In genomic region chr6:18154507-18155272, GRCh38 we compare ENCODE assay signal across 1 cellular context.
A peak's percentile ranks its signal among the peaks of the same experiment; 100 is the strongest.
TF ChIP-seq lines count a peak whose summit lies in the region.

TSS of gene TPMT (minus strand) at chr6:18155077. CDS start at chr6:18149127, 5,950 bp downstream.

TF ChIP-seq in K562, 482 proteins besides CTCF, POLR2A, EP300 and RAD21 (continued from another document and continues in another):
- TF ChIP-seq, protein P1, sequence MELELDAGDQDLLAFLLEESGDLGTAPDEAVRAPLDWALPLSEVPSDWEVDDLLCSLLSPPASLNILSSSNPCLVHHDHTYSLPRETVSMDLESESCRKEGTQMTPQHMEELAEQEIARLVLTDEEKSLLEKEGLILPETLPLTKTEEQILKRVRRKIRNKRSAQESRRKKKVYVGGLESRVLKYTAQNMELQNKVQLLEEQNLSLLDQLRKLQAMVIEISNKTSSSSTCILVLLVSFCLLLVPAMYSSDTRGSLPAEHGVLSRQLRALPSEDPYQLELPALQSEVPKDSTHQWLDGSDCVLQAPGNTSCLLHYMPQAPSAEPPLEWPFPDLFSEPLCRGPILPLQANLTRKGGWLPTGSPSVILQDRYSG (tag; conservative IDR thresholded peaks at IDR 0.05; ENCODE audit: low read depth), result no peak
- TF ChIP-seq, protein P2, sequence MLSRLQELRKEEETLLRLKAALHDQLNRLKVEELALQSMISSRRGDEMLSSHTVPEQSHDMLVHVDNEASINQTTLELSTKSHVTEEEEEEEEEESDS (CRISPR knock-in tag; IDR thresholded peaks at IDR 0.05), result no peak
- TF ChIP-seq TEAD2 (tag; IDR thresholded peaks at IDR 0.05) (no peak), COPS2 (conservative IDR thresholded peaks at IDR 0.05) (no peak), TAF7 (tag; IDR thresholded peaks at IDR 0.05) (peak; percentile 79; the same call in 1 of the 2 replicates), YY1 (IDR thresholded peaks at IDR 0.05; ENCODE audit: borderline replicate concordance in 1 of 3, control insufficient read depth in 1 of 3, extremely low read depth in 1 of 3, insufficient read depth in 3 of 3, insufficient read length in 1 of 3, insufficient replicate concordance in 2 of 3, low read depth in 1 of 3, low read length in 2 of 3) (peak; percentile 53 to 95 (median 91)), ELF2 (CRISPR knock-in tag; IDR thresholded peaks at IDR 0.05) (no peak), SIN3A (IDR thresholded peaks at IDR 0.05; ENCODE audit: borderline replicate concordance in 2 of 2, control insufficient read depth in 1 of 2, low read depth in 2 of 2, low read length in 2 of 2) (peak; percentile 94 to 95), HDAC3 (IDR thresholded peaks at IDR 0.05; ENCODE audit: borderline replicate concordance, partially characterized antibody) (no peak), EP400 (IDR thresholded peaks at IDR 0.05) (peak; percentile 39; the same call in 1 of the 2 replicates), PRPF4 (IDR thresholded peaks at IDR 0.05; ENCODE audit: insufficient read depth, low read depth, low read length, poor library complexity, severe bottlenecking) (no peak), NFATC3 (IDR thresholded peaks at IDR 0.05) (0 out of 2 replicates have a peak, but pooled peaks have one; percentile 41), POLR2H (tag; IDR thresholded peaks at IDR 0.05; ENCODE audit: low read depth) (peak; percentile 76; the same call in 1 of the 2 replicates), JUND (IDR thresholded peaks at IDR 0.05; ENCODE audit: borderline replicate concordance, low read depth, low read length) (0 out of 2 replicates have a peak, but pooled peaks have one; percentile 46), JUND (tag; IDR thresholded peaks at IDR 0.05; ENCODE audit: borderline replicate concordance, low read depth, low read length) (0 out of 3 replicates have a peak, but pooled peaks have one; percentile 22), BDP1 (IDR thresholded peaks at IDR 0.05; ENCODE audit: insufficient read depth, insufficient read length) (no peak), HNRNPL (IDR thresholded peaks at IDR 0.05; ENCODE audit: low read depth, low read length) (no peak), KAT7 (CRISPR knock-in tag; IDR thresholded peaks at IDR 0.05; ENCODE audit: borderline replicate concordance) (no peak), ETS2 (tag; IDR thresholded peaks at IDR 0.05; ENCODE audit: borderline replicate concordance, poor library complexity, severe bottlenecking) (no peak), ZNF354B (CRISPR knock-in tag; IDR thresholded peaks at IDR 0.05) (no peak), SUPT5H (IDR thresholded peaks at IDR 0.05) (peak; percentile 89), PTBP1 (IDR thresholded peaks at IDR 0.05; ENCODE audit: low read depth, low read length) (no peak), PML (IDR thresholded peaks at IDR 0.05; ENCODE audit: low read length) (0 out of 2 replicates have a peak, but pooled peaks have one; percentile 42), ZBTB9 (CRISPR knock-in tag; IDR thresholded peaks at IDR 0.05) (no peak), SRSF3 (IDR thresholded peaks at IDR 0.05; ENCODE audit: insufficient read depth, low read length) (no peak), RBM14 (IDR thresholded peaks at IDR 0.05; ENCODE audit: borderline replicate concordance, insufficient read depth, low read depth, low read length) (no peak), ETV1 (tag; conservative IDR thresholded peaks at IDR 0.05; ENCODE audit: low read depth) (no peak), ZNF695 (CRISPR knock-in tag; IDR thresholded peaks at IDR 0.05) (no peak), TOE1 (IDR thresholded peaks at IDR 0.05; ENCODE audit: borderline replicate concordance) (0 out of 2 replicates have a peak, but pooled peaks have one; percentile 54), TOE1 (CRISPR knock-in tag; IDR thresholded peaks at IDR 0.05; ENCODE audit: borderline replicate concordance, low read depth) (no peak), SRSF1 (IDR thresholded peaks at IDR 0.05; ENCODE audit: low read depth, low read length) (no peak), ZNF444 (CRISPR knock-in tag; IDR thresholded peaks at IDR 0.05) (no peak), RBFOX2 (IDR thresholded peaks at IDR 0.05; ENCODE audit: low read depth, low read length) (peak; percentile 83), MLLT1 (IDR thresholded peaks at IDR 0.05) (peak; percentile 78; a peak in 1 of 4 replicates), FOXK2 (conservative IDR thresholded peaks at IDR 0.05 in 1 of 2, IDR thresholded peaks at IDR 0.05 in 1 of 2; ENCODE audit: low read depth in 2 of 2) (0 out of 4 replicates have a peak, but pooled peaks have one; percentile 12 to 29), ZNF224 (CRISPR knock-in tag; IDR thresholded peaks at IDR 0.05) (no peak), ZNF561 (CRISPR knock-in tag; conservative IDR thresholded peaks at IDR 0.05) (no peak), ZNF324 (CRISPR knock-in tag; IDR thresholded peaks at IDR 0.05) (no peak), ZNF212 (CRISPR knock-in tag; IDR thresholded peaks at IDR 0.05) (no peak), MTA3 (IDR thresholded peaks at IDR 0.05; ENCODE audit: borderline replicate concordance) (0 out of 2 replicates have a peak, but pooled peaks have one; percentile 20), ADNP (tag; IDR thresholded peaks at IDR 0.05) (no peak), GABPB2 (CRISPR knock-in tag; conservative IDR thresholded peaks at IDR 0.05) (no peak)
- TF ChIP-seq, protein P3, sequence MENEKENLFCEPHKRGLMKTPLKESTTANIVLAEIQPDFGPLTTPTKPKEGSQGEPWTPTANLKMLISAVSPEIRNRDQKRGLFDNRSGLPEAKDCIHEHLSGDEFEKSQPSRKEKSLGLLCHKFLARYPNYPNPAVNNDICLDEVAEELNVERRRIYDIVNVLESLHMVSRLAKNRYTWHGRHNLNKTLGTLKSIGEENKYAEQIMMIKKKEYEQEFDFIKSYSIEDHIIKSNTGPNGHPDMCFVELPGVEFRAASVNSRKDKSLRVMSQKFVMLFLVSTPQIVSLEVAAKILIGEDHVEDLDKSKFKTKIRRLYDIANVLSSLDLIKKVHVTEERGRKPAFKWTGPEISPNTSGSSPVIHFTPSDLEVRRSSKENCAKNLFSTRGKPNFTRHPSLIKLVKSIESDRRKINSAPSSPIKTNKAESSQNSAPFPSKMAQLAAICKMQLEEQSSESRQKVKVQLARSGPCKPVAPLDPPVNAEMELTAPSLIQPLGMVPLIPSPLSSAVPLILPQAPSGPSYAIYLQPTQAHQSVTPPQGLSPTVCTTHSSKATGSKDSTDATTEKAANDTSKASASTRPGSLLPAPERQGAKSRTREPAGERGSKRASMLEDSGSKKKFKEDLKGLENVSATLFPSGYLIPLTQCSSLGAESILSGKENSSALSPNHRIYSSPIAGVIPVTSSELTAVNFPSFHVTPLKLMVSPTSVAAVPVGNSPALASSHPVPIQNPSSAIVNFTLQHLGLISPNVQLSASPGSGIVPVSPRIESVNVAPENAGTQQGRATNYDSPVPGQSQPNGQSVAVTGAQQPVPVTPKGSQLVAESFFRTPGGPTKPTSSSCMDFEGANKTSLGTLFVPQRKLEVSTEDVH (IDR thresholded peaks at IDR 0.05; ENCODE audit: low read depth, partially characterized antibody), result peak; percentile 63
- TF ChIP-seq, protein P4, sequence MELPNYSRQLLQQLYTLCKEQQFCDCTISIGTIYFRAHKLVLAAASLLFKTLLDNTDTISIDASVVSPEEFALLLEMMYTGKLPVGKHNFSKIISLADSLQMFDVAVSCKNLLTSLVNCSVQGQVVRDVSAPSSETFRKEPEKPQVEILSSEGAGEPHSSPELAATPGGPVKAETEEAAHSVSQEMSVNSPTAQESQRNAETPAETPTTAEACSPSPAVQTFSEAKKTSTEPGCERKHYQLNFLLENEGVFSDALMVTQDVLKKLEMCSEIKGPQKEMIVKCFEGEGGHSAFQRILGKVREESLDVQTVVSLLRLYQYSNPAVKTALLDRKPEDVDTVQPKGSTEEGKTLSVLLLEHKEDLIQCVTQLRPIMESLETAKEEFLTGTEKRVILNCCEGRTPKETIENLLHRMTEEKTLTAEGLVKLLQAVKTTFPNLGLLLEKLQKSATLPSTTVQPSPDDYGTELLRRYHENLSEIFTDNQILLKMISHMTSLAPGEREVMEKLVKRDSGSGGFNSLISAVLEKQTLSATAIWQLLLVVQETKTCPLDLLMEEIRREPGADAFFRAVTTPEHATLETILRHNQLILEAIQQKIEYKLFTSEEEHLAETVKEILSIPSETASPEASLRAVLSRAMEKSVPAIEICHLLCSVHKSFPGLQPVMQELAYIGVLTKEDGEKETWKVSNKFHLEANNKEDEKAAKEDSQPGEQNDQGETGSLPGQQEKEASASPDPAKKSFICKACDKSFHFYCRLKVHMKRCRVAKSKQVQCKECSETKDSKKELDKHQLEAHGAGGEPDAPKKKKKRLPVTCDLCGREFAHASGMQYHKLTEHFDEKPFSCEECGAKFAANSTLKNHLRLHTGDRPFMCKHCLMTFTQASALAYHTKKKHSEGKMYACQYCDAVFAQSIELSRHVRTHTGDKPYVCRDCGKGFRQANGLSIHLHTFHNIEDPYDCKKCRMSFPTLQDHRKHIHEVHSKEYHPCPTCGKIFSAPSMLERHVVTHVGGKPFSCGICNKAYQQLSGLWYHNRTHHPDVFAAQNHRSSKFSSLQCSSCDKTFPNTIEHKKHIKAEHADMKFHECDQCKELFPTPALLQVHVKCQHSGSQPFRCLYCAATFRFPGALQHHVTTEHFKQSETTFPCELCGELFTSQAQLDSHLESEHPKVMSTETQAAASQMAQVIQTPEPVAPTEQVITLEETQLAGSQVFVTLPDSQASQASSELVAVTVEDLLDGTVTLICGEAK (IDR thresholded peaks at IDR 0.05), result peak; percentile 61
- TF ChIP-seq, protein P4 (CRISPR knock-in tag; IDR thresholded peaks at IDR 0.05), result no peak
- TF ChIP-seq, protein P5, sequence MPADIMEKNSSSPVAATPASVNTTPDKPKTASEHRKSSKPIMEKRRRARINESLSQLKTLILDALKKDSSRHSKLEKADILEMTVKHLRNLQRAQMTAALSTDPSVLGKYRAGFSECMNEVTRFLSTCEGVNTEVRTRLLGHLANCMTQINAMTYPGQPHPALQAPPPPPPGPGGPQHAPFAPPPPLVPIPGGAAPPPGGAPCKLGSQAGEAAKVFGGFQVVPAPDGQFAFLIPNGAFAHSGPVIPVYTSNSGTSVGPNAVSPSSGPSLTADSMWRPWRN (IDR thresholded peaks at IDR 0.05; ENCODE audit: low read depth), result no peak
- TF ChIP-seq, protein P6, sequence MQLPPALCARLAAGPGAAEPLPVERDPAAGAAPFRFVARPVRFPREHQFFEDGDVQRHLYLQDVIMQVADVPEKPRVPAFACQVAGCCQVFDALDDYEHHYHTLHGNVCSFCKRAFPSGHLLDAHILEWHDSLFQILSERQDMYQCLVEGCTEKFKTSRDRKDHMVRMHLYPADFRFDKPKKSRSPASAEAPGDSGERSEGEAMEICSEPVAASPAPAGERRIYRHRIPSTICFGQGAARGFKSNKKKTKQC (CRISPR knock-in tag; IDR thresholded peaks at IDR 0.05), result peak; percentile 87
